In genomic region chr2:28394997-28395333, GRCh38 we compare ENCODE assay signal across 9 cellular contexts. TPM values are rescaled to one million over a fixed set of nuclear protein-coding genes. Genes with fewer than 3 reads are reported as not detected.
DNase-seq lines count a peak whose midpoint lies in the region; ATAC-seq and TF ChIP-seq lines count a peak whose summit lies in the region.
"Had no signal": no experiment of that assay in that cellular context is flagged by ENCODE, and none has a peak within 500 bp of the region (broad histone marks: within the 10 kb centered on the region; RNA-seq: fewer than 3 reads in every experiment).

No MANE protein-coding gene starts in this region.

- H3K27me3 ChIP-seq in Loucy (ENCODE audit: insufficient read depth, low read length, poor library complexity, severe bottlenecking), result peaks cover 5% of the 10 kb centered on the region
- H3K27me3 ChIP-seq in lower lobe of right lung (ENCODE audit: low read depth), result no peaks in the 10 kb centered on the region
- peaks cover 45% of the 10 kb centered on the region for H3K27me3 ChIP-seq in thymus (ENCODE audit: control insufficient read depth, insufficient read depth)

- peaks cover 65% of the 10 kb centered on the region for H4K20me1 ChIP-seq in Loucy (ENCODE audit: insufficient read depth, low read length, poor library complexity, severe bottlenecking)

- peak overlapping the region; percentile 100 for H3K27ac ChIP-seq in lower lobe of right lung
- peak overlapping the region; percentile 91 for H3K27ac ChIP-seq in thymus (ENCODE audit: low read depth)

- H3K4me1 ChIP-seq in Loucy (ENCODE audit: insufficient read depth, low read length, poor library complexity, severe bottlenecking), result peaks cover 38% of the 10 kb centered on the region
- H3K4me1 ChIP-seq in lower lobe of right lung, result peaks cover 33% of the 10 kb centered on the region
- peaks cover 18% of the 10 kb centered on the region for H3K4me1 ChIP-seq in thymus (ENCODE audit: control insufficient read depth, insufficient read depth, low read length)

- H3K9me3 ChIP-seq in Loucy (ENCODE audit: insufficient read depth, low read depth, low read length), result no peaks in the 10 kb centered on the region
- no peaks in the 10 kb centered on the region for H3K9me3 ChIP-seq in lower lobe of right lung
- H3K9me3 ChIP-seq in thymus (ENCODE audit: control insufficient read depth), result no peaks in the 10 kb centered on the region

- H3K4me3 ChIP-seq in Loucy (ENCODE audit: low read length, poor library complexity, severe bottlenecking) (peak overlapping the region; percentile 83), cardiac fibroblast (replicated peaks in 1 of 2; ENCODE audit: low read depth in 2 of 2, low read length in 2 of 2) (peak overlapping the region; percentile 89 to 96), lower lobe of right lung (peak overlapping the region; percentile 95), thymus (ENCODE audit: low read length) (peak overlapping the region; percentile 67)

- no peaks in the 10 kb centered on the region for H3K9me2 ChIP-seq in Loucy (replicated peaks; ENCODE audit: low read depth, low read length)

- intact Hi-C loops in lower lobe of right lung (cut with DNase I), result no loop called here

- H2AFZ ChIP-seq in Loucy (ENCODE audit: low read length), result no peak overlapping the region

- ATAC-seq in lower lobe of right lung (no peak), GM19324 (IDR thresholded peaks at IDR 0.05; ENCODE audit: low FRiP score, unreplicated experiment) (no peak)

- H3F3A ChIP-seq in Loucy (ENCODE audit: low read depth), result 0 out of 2 replicates have a peak, but pooled peaks cover 2% of the 10 kb centered on the region

- peaks cover 75% of the 10 kb centered on the region for H3K79me2 ChIP-seq in Loucy (ENCODE audit: insufficient read depth, low read length)

- 56% methylated on average over 7 of the region's 7 CpGs for WGBS in thymus

- TF ChIP-seq CTCF in Loucy (conservative IDR thresholded peaks at IDR 0.05; ENCODE audit: low read length) (no peak), cardiac fibroblast (IDR thresholded peaks at IDR 0.05; ENCODE audit: low read depth, low read length) (no peak), lower lobe of right lung (IDR thresholded peaks at IDR 0.05) (no peak)

- H3K9ac ChIP-seq in Loucy (ENCODE audit: low read depth, low read length, poor library complexity, severe bottlenecking), result peak overlapping the region; percentile 87

- DNase-seq in cardiac fibroblast (ENCODE audit: low read depth in 2 of 2), result no peak
- no peak for DNase-seq in lower lobe of right lung
- DNase-seq in GM19240 (ENCODE audit: insufficient read length, low spot score), result no peak
- DNase-seq in GM19238 (ENCODE audit: insufficient read length, low spot score), result no peak
- DNase-seq: activated CD4-positive, CD25-positive, alpha-beta regulatory T cell; NCI-H2107 had no signal

- H3K4me2 ChIP-seq in Loucy (ENCODE audit: low read depth, low read length, poor library complexity, severe bottlenecking), result peak overlapping the region; percentile 95

- H3K36me3 ChIP-seq in Loucy (ENCODE audit: insufficient read depth, low read length), result peaks cover 10% of the 10 kb centered on the region; the same call in 1 of the 2 replicates
- peaks cover 23% of the 10 kb centered on the region for H3K36me3 ChIP-seq in lower lobe of right lung
- H3K36me3 ChIP-seq in thymus (ENCODE audit: control insufficient read depth, insufficient read depth), result no peaks in the 10 kb centered on the region

RNA-seq across cellular contexts. Expression of gene FOSL2, which starts 2.3 kb away (rescaled TPM):
- total RNA-seq in lower lobe of right lung, result 74.9 TPM
- polyA plus RNA-seq in thymus, result 37.1 TPM
